Comparison of ENCODE assay signal across 21 cellular contexts in genomic region chr20:12968472-12968871, GRCh38.
"Had no signal": no experiment of that assay in that cellular context is flagged by ENCODE, and none has a peak within 500 bp of the region (broad histone marks: within the 10 kb centered on the region; RNA-seq: fewer than 3 reads in every experiment).

No MANE protein-coding gene starts in this region.

- H3K9me2 ChIP-seq: SK-N-SH had no signal

- H3K9ac ChIP-seq: SK-N-SH had no signal

- H3K27me3 ChIP-seq: MG63 had no signal

- H3K36me3 ChIP-seq: MG63 had no signal

- H3K27ac ChIP-seq: RWPE1 had no signal

- H3K4me3 ChIP-seq: MG63 had no signal

- ATAC-seq: HepG2, Panc1 had no signal

- H3K4me2 ChIP-seq: SK-N-SH had no signal

- DNase-seq: IMR-90, Karpas-422, KG1, MG63, NCI-H1092 treated with DMSO at 0.1 percent for 48 hours, NCI-H1436, NCI-H187, NCI-H2029, NCI-H2081 treated with DMSO at 0.1 percent for 48 hours, NCI-H2171, NCI-H446, NCI-H510A, NCI-H524 treated with DMSO at 0.1 percent for 48 hours, NCI-H69, NCI-H774, SHP77, SK-N-SH, SW 1271 had no signal

- H3K9me3 ChIP-seq: MG63, SK-N-SH had no signal
